ENCODE assay signal across 8 cellular contexts in the genomic region with DNA sequence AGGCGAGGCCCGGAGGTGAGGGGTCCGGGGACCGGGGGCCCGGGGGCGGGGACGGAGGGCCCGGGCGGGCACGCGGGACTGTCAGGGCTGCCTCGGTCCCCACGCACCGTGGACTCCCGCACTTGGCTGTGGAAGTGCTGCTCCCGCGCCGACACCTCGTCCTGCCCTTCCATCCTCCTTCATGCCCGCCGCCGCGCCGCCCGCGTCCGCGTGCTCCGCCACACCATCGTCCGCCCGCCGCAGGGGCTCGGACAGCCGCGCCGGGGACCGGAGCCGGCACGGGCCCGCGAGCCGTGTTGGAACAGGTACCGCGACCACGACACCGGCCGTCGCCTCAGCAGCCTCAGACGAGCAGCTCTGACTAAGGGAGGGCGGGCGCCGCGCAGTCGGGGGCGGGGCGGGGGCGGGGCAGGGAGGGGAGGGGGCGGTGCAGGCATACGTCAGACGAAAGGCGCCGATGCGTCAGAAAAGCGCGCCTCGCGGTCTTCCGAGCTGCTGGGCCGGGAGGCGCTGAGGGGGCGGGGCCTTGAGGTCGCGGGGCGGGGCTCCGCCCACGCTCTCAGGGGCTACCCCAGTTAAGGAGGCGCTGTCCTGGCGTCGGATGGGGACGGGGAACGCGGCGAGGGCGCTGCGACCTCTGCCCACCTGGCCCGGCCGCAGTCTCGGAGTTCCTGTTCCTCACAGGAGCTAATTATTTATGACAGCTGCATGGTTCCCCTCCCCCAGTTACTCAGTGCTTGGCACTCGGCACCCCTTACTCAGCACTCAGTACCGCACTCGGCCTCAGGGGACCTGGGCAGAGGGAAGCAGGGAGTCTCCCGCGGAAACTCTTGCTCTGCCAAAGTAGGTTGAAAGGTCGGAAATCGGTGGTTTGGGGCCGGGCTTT. TPM values are rescaled to one million over a fixed set of nuclear protein-coding genes. Genes with fewer than 3 reads are reported as not detected.
DNase-seq lines count a peak whose midpoint lies in the region; ATAC-seq lines count a peak whose summit lies in the region.

Gene LMBR1, minus strand, starts transcription at position 363 of the 886 bp plus-strand sequence. Its CDS starts 190 bp downstream, at position 173.

- no peaks in the 10 kb centered on the region for H3K27me3 ChIP-seq in BLaER1 treated with 17β-estradiol and CSF1 and Interleukin-3, amounts not matched to agents 10 nM and 100 nM

- ATAC-seq in GM19324 (IDR thresholded peaks at IDR 0.05; ENCODE audit: low FRiP score, unreplicated experiment) (peak; percentile 87), HG03469 (IDR thresholded peaks at IDR 0.05; ENCODE audit: unreplicated experiment) (peak; percentile 43), left lobe of liver (peak; percentile 92)

- POLR2A ChIA-PET in activated CD4-positive, alpha-beta T cell treated with anti-CD3 and anti-CD28 coated beads, Interleukin-2, amount 10 ng/mL, durations not matched to agents 7 days and 5 days (lab: Charles Lee): interaction anchor here (0.6 to 1.0 kb wide), 2 partner anchors 30 to 993 kb away, joined by 3 read pairs; no protein-coding TSS in a partner anchor

- H3K4me1 ChIP-seq in BLaER1 treated with 17β-estradiol and CSF1 and Interleukin-3, amounts not matched to agents 10 nM and 100 nM: peaks cover 48 to 76% (median 55%) of the 10 kb centered on the region in 10 experiments

- H3K4me2 ChIP-seq in BLaER1 treated with 17β-estradiol and CSF1 and Interleukin-3, amounts not matched to agents 10 nM and 100 nM: peak within 1 kb of the TSS; percentile 89 to 97 (median 92)

- CTCF ChIA-PET in activated CD4-positive, alpha-beta T cell treated with anti-CD3 and anti-CD28 coated beads, Interleukin-2, amount 10 ng/mL, durations not matched to agents 7 days and 5 days (lab: Charles Lee): interaction anchor here (0.7 to 2.3 kb wide), 13 partner anchors 9 to 245 kb away, joined by 3 to 13 read pairs (median 5); partner anchors contain the start of genes NOM1 and UBE3C

- peaks cover 51% of the 10 kb centered on the region for H3K4me1 Mint-ChIP-seq in activated CD4-positive, alpha-beta T cell treated with anti-CD3 and anti-CD28 coated beads, Interleukin-2, amount 10 ng/mL, durations not matched to agents 7 days and 5 days

- DNase-seq in NCI-H526 treated with DMSO at 0.1 percent for 48 hours (lab: John Stamatoyannopoulos, UW) (peak; percentile 89), cortex of kidney (lab: John Stamatoyannopoulos, UW) (peak; percentile 81), left lobe of liver (ENCODE audit: low spot score) (peak; percentile 98)
- DNase-seq in activated CD4-positive, alpha-beta T cell treated with anti-CD3 and anti-CD28 coated beads, Interleukin-2, amount 10 ng/mL, durations not matched to agents 7 days and 5 days: peak; percentile 90
- peak; percentile 92 for DNase-seq in stimulated activated CD4-positive, alpha-beta T cell treated with anti-CD3 and anti-CD28 coated beads, Interleukin-2, amount 100 ng/mL, for 4 hours (ENCODE audit: low read depth)

- no peaks in the 10 kb centered on the region for H3K27me3 Mint-ChIP-seq in activated CD4-positive, alpha-beta T cell treated with anti-CD3 and anti-CD28 coated beads, Interleukin-2, amount 10 ng/mL, durations not matched to agents 7 days and 5 days

- peaks cover 0 to 25% (median 7%) of the 10 kb centered on the region in 11 experiments; a peak in 12 of 22 replicates for H3K9me3 ChIP-seq in BLaER1 treated with 17β-estradiol and CSF1 and Interleukin-3, amounts not matched to agents 10 nM and 100 nM (replicated peaks in 1 of 11)

- H3K27ac Mint-ChIP-seq in activated CD4-positive, alpha-beta T cell treated with anti-CD3 and anti-CD28 coated beads, Interleukin-2, amount 10 ng/mL, durations not matched to agents 7 days and 5 days: peak within 1 kb of the TSS; percentile 95

- H3K4me3 Mint-ChIP-seq in activated CD4-positive, alpha-beta T cell treated with anti-CD3 and anti-CD28 coated beads, Interleukin-2, amount 10 ng/mL, durations not matched to agents 7 days and 5 days: peak within 1 kb of the TSS; percentile 88

- H3K9me3 Mint-ChIP-seq in activated CD4-positive, alpha-beta T cell treated with anti-CD3 and anti-CD28 coated beads, Interleukin-2, amount 10 ng/mL, durations not matched to agents 7 days and 5 days: peaks cover 5% of the 10 kb centered on the region

- H3K9ac ChIP-seq in BLaER1 treated with 17β-estradiol and CSF1 and Interleukin-3, amounts not matched to agents 10 nM and 100 nM: peak within 1 kb of the TSS; percentile 83 to 91 (median 88)

- peaks cover 7% of the 10 kb centered on the region for H3K36me3 Mint-ChIP-seq in activated CD4-positive, alpha-beta T cell treated with anti-CD3 and anti-CD28 coated beads, Interleukin-2, amount 10 ng/mL, durations not matched to agents 7 days and 5 days (ENCODE audit: low read depth)

- peaks cover 0 to 23% (median 14%) of the 10 kb centered on the region in 11 experiments; a peak in 17 of 22 replicates for H3K36me3 ChIP-seq in BLaER1 treated with 17β-estradiol and CSF1 and Interleukin-3, amounts not matched to agents 10 nM and 100 nM

- peaks cover 0 to 43% (median 39%) of the 10 kb centered on the region in 11 experiments; a peak in 19 of 22 replicates for H4K20me1 ChIP-seq in BLaER1 treated with 17β-estradiol and CSF1 and Interleukin-3, amounts not matched to agents 10 nM and 100 nM

- peak within 1 kb of the TSS; percentile 73 to 98 (median 94) for H3K4me3 ChIP-seq in BLaER1 treated with 17β-estradiol and CSF1 and Interleukin-3, amounts not matched to agents 10 nM and 100 nM

- peak within 1 kb of the TSS; percentile 75 to 93 (median 91) for H3K27ac ChIP-seq in BLaER1 treated with 17β-estradiol and CSF1 and Interleukin-3, amounts not matched to agents 10 nM and 100 nM

RNA-seq across cellular contexts. Expression of gene LMBR1, which starts in this region (rescaled TPM):
- total RNA-seq in activated CD4-positive, alpha-beta T cell treated with anti-CD3 and anti-CD28 coated beads, Interleukin-2, amount 10 ng/mL, durations not matched to agents 7 days and 5 days: 10 to 100 TPM; 38.8 to 43.5 TPM
- total RNA-seq in left lobe of liver: 28.7 TPM

Comparison
In these comparisons a context has a peak if more than half of its experiments do, and no peak if none do; other contexts are left out.
1. Peak in every context shown above with its lines: DNase-seq, ATAC-seq, H3K4me3 ChIP-seq and H3K27ac ChIP-seq.